ENCODE assay signal across 9 cellular contexts in genomic region chr1:159946242-159947187, GRCh38. TPM values are rescaled to one million over a fixed set of nuclear protein-coding genes. Genes with fewer than 3 reads are reported as not detected.
DNase-seq lines count a peak whose midpoint lies in the region; ATAC-seq, FAIRE-seq and TF ChIP-seq lines count a peak whose summit lies in the region.
"Had no signal": no experiment of that assay in that cellular context is flagged by ENCODE, and none has a peak within 500 bp of the region (broad histone marks: within the 10 kb centered on the region; RNA-seq: fewer than 3 reads in every experiment).

No MANE protein-coding gene starts in this region.

- H3K36me3 ChIP-seq in astrocyte (ENCODE audit: insufficient read depth, low read length), result no peaks in the 10 kb centered on the region
- no peaks in the 10 kb centered on the region for H3K36me3 ChIP-seq in kidney epithelial cell (ENCODE audit: control insufficient read depth, insufficient read depth, low read length)
- no peaks in the 10 kb centered on the region for H3K36me3 ChIP-seq in MG63

- peak overlapping the region; percentile 99 for H3K4me2 ChIP-seq in astrocyte (ENCODE audit: low read length)

- no peaks in the 10 kb centered on the region for H3K9me3 Mint-ChIP-seq in activated naive CD4-positive, alpha-beta T cell treated with anti-CD3 and anti-CD28 coated beads, Interleukin-2, amount 50 U/mL, for 24 hours
- H3K9me3 Mint-ChIP-seq in astrocyte (ENCODE audit: unreplicated experiment) (no peaks in the 10 kb centered on the region), type B pancreatic cell (no peaks in the 10 kb centered on the region)

- peaks cover 19% of the 10 kb centered on the region for H3K27me3 Mint-ChIP-seq in activated naive CD4-positive, alpha-beta T cell treated with anti-CD3 and anti-CD28 coated beads, Interleukin-2, amount 50 U/mL, for 24 hours
- H3K27me3 Mint-ChIP-seq in astrocyte (ENCODE audit: low read depth, unreplicated experiment) (peaks cover 53% of the 10 kb centered on the region), type B pancreatic cell (peaks cover 6% of the 10 kb centered on the region)

- no peaks in the 10 kb centered on the region for H3K79me2 ChIP-seq in astrocyte (ENCODE audit: insufficient read depth, low read length)

- H3K27me3 ChIP-seq in astrocyte (ENCODE audit: insufficient read depth, low read length) (peaks cover 12% of the 10 kb centered on the region), kidney epithelial cell (ENCODE audit: control insufficient read depth, insufficient read depth, low read length) (peaks cover 53% of the 10 kb centered on the region), MG63 (0 out of 2 replicates have a peak, but pooled peaks cover 7% of the 10 kb centered on the region)
- H3K27me3 ChIP-seq: foreskin keratinocyte had no signal

- no peak for ATAC-seq in GM18868 (IDR thresholded peaks at IDR 0.05; ENCODE audit: unreplicated experiment)

- peak overlapping the region; percentile 84 for H2AFZ ChIP-seq in astrocyte (ENCODE audit: low read depth, low read length)

- H3K4me1 Mint-ChIP-seq in activated naive CD4-positive, alpha-beta T cell treated with anti-CD3 and anti-CD28 coated beads, Interleukin-2, amount 50 U/mL, for 24 hours, result peaks cover 9% of the 10 kb centered on the region
- H3K4me1 Mint-ChIP-seq in astrocyte (ENCODE audit: low read depth, unreplicated experiment) (peaks cover 13% of the 10 kb centered on the region), type B pancreatic cell (ENCODE audit: unreplicated experiment) (peaks cover 45% of the 10 kb centered on the region)

- no peak overlapping the region for H3K4me3 ChIP-seq in astrocyte (ENCODE audit: insufficient read depth, low read depth, low read length)
- H3K4me3 ChIP-seq in kidney epithelial cell (ENCODE audit: low read depth, low read length), result peak overlapping the region; percentile 41
- H3K4me3 ChIP-seq in MG63, result no peak overlapping the region

- H3K36me3 Mint-ChIP-seq in activated naive CD4-positive, alpha-beta T cell treated with anti-CD3 and anti-CD28 coated beads, Interleukin-2, amount 50 U/mL, for 24 hours, result no peaks in the 10 kb centered on the region
- H3K36me3 Mint-ChIP-seq in astrocyte (ENCODE audit: low read depth, unreplicated experiment), result no peaks in the 10 kb centered on the region
- no peaks in the 10 kb centered on the region for H3K36me3 Mint-ChIP-seq in type B pancreatic cell

- no peak overlapping the region for H3K27ac ChIP-seq in astrocyte (ENCODE audit: low read depth, low read length)

- no peaks in the 10 kb centered on the region for H3K9me3 ChIP-seq in astrocyte (ENCODE audit: insufficient read depth, low read depth, low read length)
- no peaks in the 10 kb centered on the region for H3K9me3 ChIP-seq in MG63

- H3K4me1 ChIP-seq in astrocyte (ENCODE audit: insufficient read depth, low read length), result peaks cover 14% of the 10 kb centered on the region

- no peak overlapping the region for H3K27ac Mint-ChIP-seq in activated naive CD4-positive, alpha-beta T cell treated with anti-CD3 and anti-CD28 coated beads, Interleukin-2, amount 50 U/mL, for 24 hours
- H3K27ac Mint-ChIP-seq in astrocyte (ENCODE audit: unreplicated experiment) (no peak overlapping the region), type B pancreatic cell (peak overlapping the region; percentile 91)

- no peak for DNase-seq in activated naive CD4-positive, alpha-beta T cell treated with anti-CD3 and anti-CD28 coated beads, Interleukin-2, amount 50 U/mL, for 16 hours
- no peak for DNase-seq in astrocyte (ENCODE audit: low read depth)
- DNase-seq in kidney epithelial cell (ENCODE audit: low read depth), result no peak
- no peak for DNase-seq in type B pancreatic cell (ENCODE audit: extremely low spot score, unreplicated experiment)
- DNase-seq in COLO668 (lab: John Stamatoyannopoulos, UW; ENCODE audit: unreplicated experiment), result no peak
- no peak for DNase-seq in MG63

- no peaks in the 10 kb centered on the region for H4K20me1 ChIP-seq in astrocyte (ENCODE audit: insufficient read depth, low read length)

- no peak for FAIRE-seq in astrocyte (lab: Jason Lieb, UNC)

- no peak overlapping the region for H3K9ac ChIP-seq in astrocyte (ENCODE audit: low read length)

- TF ChIP-seq CTCF in astrocyte (IDR thresholded peaks at IDR 0.05; ENCODE audit: insufficient read depth, low read depth, low read length) (no peak), kidney epithelial cell (IDR thresholded peaks at IDR 0.05; ENCODE audit: insufficient read depth, low read length, poor library complexity, severe bottlenecking) (no peak), type B pancreatic cell (conservative IDR thresholded peaks at IDR 0.05) (no peak)

- H3K4me3 Mint-ChIP-seq in activated naive CD4-positive, alpha-beta T cell treated with anti-CD3 and anti-CD28 coated beads, Interleukin-2, amount 50 U/mL, for 24 hours, result peak overlapping the region; percentile 71
- H3K4me3 Mint-ChIP-seq in astrocyte (ENCODE audit: unreplicated experiment) (peak overlapping the region; percentile 71), type B pancreatic cell (peak overlapping the region; percentile 98)

RNA-seq across cellular contexts. Expression of gene IGSF9, which starts 1.1 kb away (rescaled TPM):
- total RNA-seq in astrocyte (0.89 and 2.1 TPM in 2 replicates), kidney epithelial cell (1.7 and 1.9 TPM in 2 replicates), type B pancreatic cell (ENCODE audit: low replicate concordance) (36.4 and 44.3 TPM in 2 replicates)
- not detected in 2 replicates for total RNA-seq in MG63 (2014; rRNA removed; shearing (Covaris generic); ENCODE audit: low replicate concordance)

RNA-seq across cellular contexts. Expression of gene SLAMF9, which starts 7.5 kb away (rescaled TPM):
- total RNA-seq in astrocyte (0.43 TPM in 1 of 2 replicates, not detected in the other), kidney epithelial cell (not detected in 2 replicates), type B pancreatic cell (ENCODE audit: low replicate concordance) (not detected in 2 replicates)
- not detected in 2 replicates for total RNA-seq in MG63 (2014; rRNA removed; shearing (Covaris generic); ENCODE audit: low replicate concordance)

RNA-seq across cellular contexts. Expression of gene TAGLN2, which starts 21.2 kb away (rescaled TPM):
- total RNA-seq in astrocyte (614 and 688 TPM in 2 replicates), kidney epithelial cell (700 and 719 TPM in 2 replicates), type B pancreatic cell (ENCODE audit: low replicate concordance) (138 and 208 TPM in 2 replicates)
- 651 and 1,079 TPM in 2 replicates for total RNA-seq in MG63 (2014; rRNA removed; shearing (Covaris generic); ENCODE audit: low replicate concordance)

RNA-seq across cellular contexts. Expression of gene CFAP45, which starts 46.5 kb away (rescaled TPM):
- 3.2 and 4.3 TPM in 2 replicates for total RNA-seq in astrocyte
- 0.21 and 2.0 TPM in 2 replicates for total RNA-seq in kidney epithelial cell
- 1.0 and 2.8 TPM in 2 replicates for total RNA-seq in type B pancreatic cell (ENCODE audit: low replicate concordance)
- 0.10 and 0.39 TPM in 2 replicates for total RNA-seq in MG63 (2014; rRNA removed; shearing (Covaris generic); ENCODE audit: low replicate concordance)

Comparison
In these comparisons a context has a peak if more than half of its experiments do, and no peak if none do; other contexts are left out.
1. RNA of gene IGSF9, which starts 1.1 kb away (total RNA-seq): 36.4 to 44.3 TPM in type B pancreatic cell; 0.89 to 2.1 TPM in astrocyte, 1.7 to 1.9 TPM in kidney epithelial cell and not detected in MG63; every median in the first group is over 10 times any median in the second.
2. Peak in every context shown above with its lines, with median percentiles within 50 percentile points of each other: H3K4me3 Mint-ChIP-seq.